In the genomic region with DNA sequence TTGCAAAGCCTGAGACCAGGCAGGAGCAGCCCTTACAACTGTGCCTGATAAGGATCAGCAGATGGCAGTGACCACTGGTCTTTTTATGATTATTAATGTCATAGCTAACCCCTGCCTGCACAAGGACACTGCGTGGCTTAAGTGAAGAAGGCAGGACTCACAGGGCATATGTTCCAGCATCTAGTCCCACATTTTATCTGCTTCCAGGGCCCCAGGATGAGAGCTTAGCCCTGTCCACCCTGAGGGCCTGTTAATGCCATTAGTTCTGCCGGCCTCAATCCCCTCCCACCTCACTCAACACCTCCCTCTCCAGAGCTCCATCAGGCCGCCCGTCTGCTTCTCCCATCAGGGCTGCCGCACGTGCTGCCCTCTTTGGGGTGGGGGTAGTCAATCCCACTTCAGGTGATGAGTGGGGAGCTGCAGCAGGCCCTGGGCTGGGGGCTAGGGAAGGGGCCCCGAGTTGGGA, we compare ENCODE assay signal across 19 cellular contexts. TPM values are rescaled to one million over a fixed set of nuclear protein-coding genes. Genes with fewer than 3 reads are reported as not detected.
DNase-seq lines count a peak whose midpoint lies in the region; TF ChIP-seq lines count a peak whose summit lies in the region.
"Had no signal": no experiment of that assay in that cellular context is flagged by ENCODE, and none has a peak within 500 bp of the region (broad histone marks: within the 10 kb centered on the region; RNA-seq: fewer than 3 reads in every experiment).

No MANE protein-coding gene starts in this region.

- no peaks in the 10 kb centered on the region for H3K36me3 ChIP-seq in BE2C

- no peak for TF ChIP-seq CTCF in BE2C (IDR thresholded peaks at IDR 0.05; ENCODE audit: low read depth, low read length)

- peaks cover 11% of the 10 kb centered on the region for H3K4me1 ChIP-seq in BE2C

- no peaks in the 10 kb centered on the region for H3K9me3 ChIP-seq in BE2C

- no peak overlapping the region for H3K4me3 ChIP-seq in BE2C (ENCODE audit: low read depth, low read length)

- peak; percentile 69 for DNase-seq in BE2C
- DNase-seq in NCI-H82 (lab: John Stamatoyannopoulos, UW), result peak; percentile 93
- peak; percentile 80 for DNase-seq in ecto neural progenitor cell (ENCODE audit: low spot score)
- DNase-seq in mesenteric fat pad (ENCODE audit: low spot score), result peak; percentile 87
- DNase-seq in NCI-H2029 treated with DMSO at 0.1 percent for 48 hours (lab: John Stamatoyannopoulos, UW), result no peak
- DNase-seq in T-helper 2 cell, result no peak
- DNase-seq in NCI-H2171 treated with DMSO at 0.1 percent for 48 hours (lab: John Stamatoyannopoulos, UW), result no peak
- DNase-seq: CD4-positive, alpha-beta T cell; DMS153; GF-D8; HCEC 1CT; MV-4-11; NCI-H1694 treated with DMSO at 0.1 percent for 48 hours; NCI-H345; NCI-H526 treated with DMSO at 0.1 percent for 48 hours; NK-92 treated with Interleukin-12 subunit alpha and Interleukin-12 subunit beta, amount 100 ng/mL, for 24 hours had no signal

- no peaks in the 10 kb centered on the region for H3K27me3 ChIP-seq in BE2C

RNA-seq across cellular contexts. Expression of gene TSPAN18, which starts 33.1 kb away (rescaled TPM):
- polyA plus RNA-seq in BE2C (2012; ENCODE audit: insufficient read depth, insufficient read length, low read depth), result 12.5 TPM
- total RNA-seq in mesenteric fat pad, result 14.2 TPM
- total RNA-seq: A172, HT1080, OCI-LY7 had no signal

Comparison
In these comparisons a context has a peak if more than half of its experiments do, and no peak if none do; other contexts are left out.
1. DNase-seq: peak in BE2C (single experiment), NCI-H82 (single experiment), ecto neural progenitor cell (single experiment) and mesenteric fat pad (single experiment); none in NCI-H2029 treated with DMSO at 0.1 percent for 48 hours (single experiment), T-helper 2 cell (0 of 5) and NCI-H2171 treated with DMSO at 0.1 percent for 48 hours (single experiment).